1 cellular context compared by ENCODE assay signal in the genomic region with DNA sequence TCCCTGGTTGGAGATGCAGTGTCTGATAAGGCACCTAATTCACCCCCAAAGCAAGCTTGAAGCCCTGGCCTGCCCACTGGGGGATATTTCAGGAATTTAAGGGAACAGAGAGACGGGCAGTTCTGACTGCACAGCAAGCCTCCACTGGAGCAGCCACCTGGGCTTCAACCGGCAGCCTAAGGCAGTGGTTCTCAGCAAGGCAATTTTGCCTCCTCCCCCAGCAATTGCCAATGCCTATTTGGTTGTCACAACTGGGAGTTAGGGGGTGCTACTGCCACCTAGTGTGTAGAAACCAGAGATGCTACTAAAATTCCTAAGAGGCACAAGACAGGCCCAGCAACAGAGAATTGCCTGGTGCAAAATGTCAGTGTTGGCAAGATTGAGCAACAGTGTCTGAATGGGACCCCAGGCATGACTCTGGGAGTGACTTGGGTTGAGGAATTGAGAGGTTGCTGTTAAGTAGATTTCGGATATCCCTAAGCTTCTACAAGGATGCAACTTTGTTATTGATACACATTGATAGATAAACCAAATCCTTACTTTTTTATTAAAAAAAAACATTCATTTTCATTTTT.
TF ChIP-seq lines count a peak whose summit lies in the region.

No MANE protein-coding gene starts in this region.

TF ChIP-seq in K562, 482 proteins besides CTCF, POLR2A, EP300 and RAD21 (continued from another document):
- TF ChIP-seq, protein P1, sequence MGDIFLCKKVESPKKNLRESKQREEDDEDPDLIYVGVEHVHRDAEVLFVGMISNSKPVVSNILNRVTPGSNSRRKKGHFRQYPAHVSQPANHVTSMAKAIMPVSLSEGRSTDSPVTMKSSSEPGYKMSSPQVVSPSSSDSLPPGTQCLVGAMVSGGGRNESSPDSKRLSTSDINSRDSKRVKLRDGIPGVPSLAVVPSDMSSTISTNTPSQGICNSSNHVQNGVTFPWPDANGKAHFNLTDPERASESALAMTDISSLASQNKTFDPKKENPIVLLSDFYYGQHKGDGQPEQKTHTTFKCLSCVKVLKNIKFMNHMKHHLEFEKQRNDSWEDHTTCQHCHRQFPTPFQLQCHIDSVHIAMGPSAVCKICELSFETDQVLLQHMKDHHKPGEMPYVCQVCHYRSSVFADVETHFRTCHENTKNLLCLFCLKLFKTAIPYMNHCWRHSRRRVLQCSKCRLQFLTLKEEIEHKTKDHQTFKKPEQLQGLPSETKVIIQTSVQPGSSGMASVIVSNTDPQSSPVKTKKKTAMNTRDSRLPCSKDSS (IDR thresholded peaks at IDR 0.05; ENCODE audit: low read depth, partially characterized antibody) = peak; percentile 96
- TF ChIP-seq CAMTA2 (CRISPR knock-in tag; conservative IDR thresholded peaks at IDR 0.05) = no peak
- TF ChIP-seq CREB1 (IDR thresholded peaks at IDR 0.05) = no peak
- TF ChIP-seq CREB1 (CRISPR knock-in tag; IDR thresholded peaks at IDR 0.05) = no peak
- TF ChIP-seq CBX3 (IDR thresholded peaks at IDR 0.05; ENCODE audit: borderline replicate concordance in 1 of 2, low read length in 2 of 2) = peak in 1 of 2 experiments; percentile 98; a peak in 2 of 3 replicates
- peak; percentile 39 for TF ChIP-seq EGR1 (conservative IDR thresholded peaks at IDR 0.05)
- TF ChIP-seq ZNF561 (CRISPR knock-in tag; conservative IDR thresholded peaks at IDR 0.05) = peak; percentile 84; the same call in 1 of the 2 replicates
- peak; percentile 94 for TF ChIP-seq CBX5 (IDR thresholded peaks at IDR 0.05; ENCODE audit: borderline replicate concordance, low read depth)
- TF ChIP-seq XRCC3 (IDR thresholded peaks at IDR 0.05) = peak; percentile 73; the same call in 1 of the 2 replicates
- TF ChIP-seq TRIM28 (IDR thresholded peaks at IDR 0.05) = peak; percentile 95
- peak in 1 of 2 experiments; percentile 56; a peak in 1 of 4 replicates for TF ChIP-seq TRIM24 (IDR thresholded peaks at IDR 0.05)
- TF ChIP-seq ZNF655 (CRISPR knock-in tag; IDR thresholded peaks at IDR 0.05) = no peak
- 0 out of 2 replicates have a peak, but pooled peaks have one; percentile 71 for TF ChIP-seq CBX1 (IDR thresholded peaks at IDR 0.05; ENCODE audit: low read depth)
